8 cellular contexts compared by ENCODE assay signal in the genomic region with DNA sequence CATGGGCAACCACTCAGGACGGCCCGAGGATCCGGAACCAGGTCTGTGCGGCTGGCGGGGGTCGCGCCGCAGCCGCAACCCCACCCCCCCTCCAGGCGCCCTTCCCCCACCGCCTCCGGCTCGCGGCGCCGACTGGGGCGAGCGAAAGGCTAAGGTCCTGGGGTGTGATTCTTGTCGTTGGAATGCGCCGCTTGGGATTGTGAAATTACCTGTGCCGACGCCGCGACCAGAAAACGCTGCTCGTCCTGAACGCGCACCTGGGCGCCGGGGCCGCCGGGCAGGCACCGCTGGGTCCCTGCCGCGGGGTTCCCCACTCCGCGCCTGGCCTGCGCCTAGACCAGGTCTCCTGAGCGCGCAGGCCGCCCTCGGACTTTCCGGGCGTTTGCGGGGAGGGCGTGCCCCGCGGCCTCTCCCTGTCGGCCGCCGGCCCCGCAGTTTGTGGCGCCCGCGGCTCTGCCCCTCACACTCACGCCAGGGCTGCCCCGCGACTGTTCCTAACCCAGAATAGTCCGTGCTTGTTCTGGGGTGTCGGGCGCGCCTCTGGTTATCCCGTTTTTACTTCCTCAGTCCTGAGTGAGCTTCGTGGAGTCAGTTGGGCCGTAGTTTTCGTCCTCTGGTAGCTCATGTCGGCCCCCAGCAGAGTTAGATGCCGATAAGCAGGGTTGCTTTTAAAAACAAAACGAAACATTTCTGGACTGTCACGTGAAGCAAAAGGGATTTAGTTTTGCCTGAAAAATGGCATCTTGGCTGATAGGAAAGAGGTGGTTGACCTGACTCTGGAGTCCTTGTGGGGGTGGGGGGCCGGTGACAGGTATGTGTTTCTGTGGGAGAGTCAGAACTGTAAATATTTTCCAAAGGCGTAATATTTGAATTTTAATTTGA.
A peak's percentile ranks its signal among the peaks of the same experiment; 100 is the strongest.
DNase-seq lines count a peak whose midpoint lies in the region; ATAC-seq, FAIRE-seq and TF ChIP-seq lines count a peak whose summit lies in the region.

No MANE protein-coding gene starts in this region.

- H3K27me3 ChIP-seq in fibroblast of lung (ENCODE audit: control insufficient read depth, insufficient read depth, low read length) = no peaks in the 10 kb centered on the region
- no peaks in the 10 kb centered on the region for H3K27me3 ChIP-seq in uterus

- ATAC-seq in GM21423 (IDR thresholded peaks at IDR 0.05; ENCODE audit: unreplicated experiment) = peak; percentile 18
- ATAC-seq in natural killer cell treated with Interleukin-12 subunit alpha and Interleukin-12 subunit beta and Interleukin-15 and Interleukin-18, amount 100 ng/mL, for 72 hours = peak; percentile 42 to 54

- H3K4me1 Mint-ChIP-seq in natural killer cell treated with Interleukin-12 subunit alpha and Interleukin-12 subunit beta and Interleukin-15 and Interleukin-18, amount 100 ng/mL, for 72 hours (ENCODE audit: low read depth in 2 of 2) = peaks cover 5 to 7% of the 10 kb centered on the region in 2 donors

- H3K9ac ChIP-seq in fibroblast of lung (ENCODE audit: insufficient read depth, low read length) = peak overlapping the region; percentile 62

- H3K36me3 Mint-ChIP-seq in natural killer cell treated with Interleukin-12 subunit alpha and Interleukin-12 subunit beta and Interleukin-15 and Interleukin-18, amount 100 ng/mL, for 72 hours = no peaks in the 10 kb centered on the region

- no peaks in the 10 kb centered on the region for H3K36me3 ChIP-seq in fibroblast of lung (ENCODE audit: control insufficient read depth, insufficient read depth, low read length)
- H3K36me3 ChIP-seq in uterus = no peaks in the 10 kb centered on the region

- H3K27me3 Mint-ChIP-seq in natural killer cell treated with Interleukin-12 subunit alpha and Interleukin-12 subunit beta and Interleukin-15 and Interleukin-18, amount 100 ng/mL, for 72 hours = no peaks in the 10 kb centered on the region

- peak overlapping the region in 1 of 2 donors; percentile 34 for H3K27ac Mint-ChIP-seq in natural killer cell treated with Interleukin-12 subunit alpha and Interleukin-12 subunit beta and Interleukin-15 and Interleukin-18, amount 100 ng/mL, for 72 hours

- H3K9me3 Mint-ChIP-seq in natural killer cell treated with Interleukin-12 subunit alpha and Interleukin-12 subunit beta and Interleukin-15 and Interleukin-18, amount 100 ng/mL, for 72 hours = no peaks in the 10 kb centered on the region

- no peak for FAIRE-seq in HTR-8/SVneo (lab: Jason Lieb, UNC)

- H3K27ac ChIP-seq in fibroblast of lung (ENCODE audit: insufficient read depth, low read length) = peak overlapping the region; percentile 30
- peak overlapping the region; percentile 56 to 80 for H3K27ac ChIP-seq in uterus

- H3K4me3 Mint-ChIP-seq in natural killer cell treated with Interleukin-12 subunit alpha and Interleukin-12 subunit beta and Interleukin-15 and Interleukin-18, amount 100 ng/mL, for 72 hours = peak overlapping the region; percentile 82

- intact Hi-C loops in uterus (cut with DNase I; ENCODE audit: low total_unique reads) = no loop called here

- H3K9me3 ChIP-seq in fibroblast of lung (ENCODE audit: control insufficient read depth, insufficient read depth, low read depth, low read length) (no peaks in the 10 kb centered on the region), uterus (no peaks in the 10 kb centered on the region)

- peak; percentile 55 for DNase-seq in Daoy (ENCODE audit: low read depth)
- DNase-seq in HTR-8/SVneo (ENCODE audit: insufficient read length, low spot score) = peak; percentile 43
- peak; percentile 41 for DNase-seq in activated CD4-positive, alpha-beta T cell treated with anti-CD3 and anti-CD28 coated beads for 48 hours
- DNase-seq in fibroblast of lung (ENCODE audit: low read depth in 2 of 2) = peak; percentile 31 to 49
- DNase-seq in natural killer cell treated with Interleukin-12 subunit alpha and Interleukin-12 subunit beta and Interleukin-15 and Interleukin-18, amount 100 ng/mL, for 72 hours (ENCODE audit: low spot score) = peak; percentile 73
- DNase-seq in uterus = peak; percentile 18 to 33
- DNase-seq in NCI-H774 (lab: John Stamatoyannopoulos, UW) = no peak

- H3K4me1 ChIP-seq in fibroblast of lung (ENCODE audit: control insufficient read depth, extremely low read depth, insufficient read depth, low read length) (no peaks in the 10 kb centered on the region), uterus (no peaks in the 10 kb centered on the region)

- peak overlapping the region; percentile 89 for H3K4me2 ChIP-seq in fibroblast of lung (ENCODE audit: extremely low read depth, insufficient read depth, low read length)

- no peak for TF ChIP-seq POLR2A in uterus (IDR thresholded peaks at IDR 0.05)

- no peaks in the 10 kb centered on the region for H3K79me2 ChIP-seq in fibroblast of lung (ENCODE audit: control insufficient read depth, insufficient read depth, low read length)

- H3K4me3 ChIP-seq in fibroblast of lung (replicated peaks in 1 of 4; ENCODE audit: control extremely low read depth in 1 of 4, insufficient read depth in 1 of 4, low read depth in 3 of 4, low read length in 4 of 4) (peak overlapping the region; percentile 61 to 75 (median 68)), uterus (peak overlapping the region; percentile 27 to 72)

- TF ChIP-seq CTCF in fibroblast of lung (conservative IDR thresholded peaks at IDR 0.05 in 1 of 2, IDR thresholded peaks at IDR 0.05 in 1 of 2; ENCODE audit: low read depth in 1 of 2, low read length in 2 of 2) = no peak
- peak in 1 of 4 experiments; percentile 0 for TF ChIP-seq CTCF in uterus (IDR thresholded peaks at IDR 0.05)

- no peaks in the 10 kb centered on the region for H4K20me1 ChIP-seq in fibroblast of lung (ENCODE audit: control insufficient read depth, extremely low read depth, insufficient read depth, low read length)

- peak overlapping the region; percentile 57 for H2AFZ ChIP-seq in fibroblast of lung (ENCODE audit: low read length)
